8 cellular contexts compared by ENCODE assay signal in the genomic region with DNA sequence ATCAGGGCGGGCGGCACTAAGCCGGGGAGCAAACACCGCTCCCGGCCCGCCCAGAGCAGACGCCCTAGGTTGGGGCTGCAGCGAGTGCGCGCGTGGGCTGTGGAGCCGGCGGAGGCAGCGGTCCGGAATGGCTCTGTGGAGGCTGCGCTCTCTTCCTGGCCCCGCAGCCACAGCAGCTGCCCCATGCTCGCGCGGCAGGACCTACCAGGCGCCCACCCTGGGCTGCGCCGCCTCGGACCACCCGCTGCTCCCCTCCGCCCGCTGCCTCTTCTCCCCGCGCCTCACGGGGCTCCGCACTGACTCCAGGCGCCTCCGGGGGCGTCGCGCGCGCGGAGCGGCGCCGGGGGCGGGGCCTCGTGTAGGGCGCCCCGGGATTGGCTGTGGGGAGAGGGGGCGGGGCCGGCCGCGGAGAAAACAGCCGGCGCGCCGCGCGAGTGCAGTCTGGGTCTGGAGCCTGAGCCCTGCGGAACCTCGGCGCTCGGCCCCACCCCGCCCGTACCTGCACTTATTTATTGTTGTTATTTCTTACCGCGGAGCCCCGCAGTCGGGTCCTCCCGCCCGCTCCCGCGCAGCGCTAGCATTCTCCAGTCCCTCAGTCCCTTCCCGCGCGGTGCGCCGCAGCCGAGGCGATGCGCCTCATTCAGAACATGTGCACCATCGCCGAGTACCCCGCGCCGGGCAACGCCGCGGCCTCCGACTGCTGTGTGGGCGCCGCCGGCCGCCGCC. TPM values are rescaled to one million over a fixed set of nuclear protein-coding genes. Genes with fewer than 3 reads are reported as not detected.
DNase-seq lines count a peak whose midpoint lies in the region; ATAC-seq and TF ChIP-seq lines count a peak whose summit lies in the region.

A gene with protein sequence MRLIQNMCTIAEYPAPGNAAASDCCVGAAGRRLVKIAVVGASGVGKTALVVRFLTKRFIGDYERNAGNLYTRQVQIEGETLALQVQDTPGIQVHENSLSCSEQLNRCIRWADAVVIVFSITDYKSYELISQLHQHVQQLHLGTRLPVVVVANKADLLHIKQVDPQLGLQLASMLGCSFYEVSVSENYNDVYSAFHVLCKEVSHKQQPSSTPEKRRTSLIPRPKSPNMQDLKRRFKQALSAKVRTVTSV (plus strand): TSS at position 439 of the 726 bp plus-strand sequence. CDS start 191 bp downstream, at position 630.

- peaks cover 5% of the 10 kb centered on the region for H3K9me3 Mint-ChIP-seq in activated CD8-positive, alpha-beta T cell treated with anti-CD3 and anti-CD28 coated beads, Interleukin-2, amount 10 ng/mL, durations not matched to agents 7 days and 5 days (ENCODE audit: insufficient read depth)
- H3K9me3 Mint-ChIP-seq in memory B cell: peaks cover 3% of the 10 kb centered on the region

- peaks cover 37% of the 10 kb centered on the region for H3K27me3 Mint-ChIP-seq in activated CD8-positive, alpha-beta T cell treated with anti-CD3 and anti-CD28 coated beads, Interleukin-2, amount 10 ng/mL, durations not matched to agents 7 days and 5 days (ENCODE audit: low read depth)
- H3K27me3 Mint-ChIP-seq in memory B cell: peaks cover 17% of the 10 kb centered on the region

- DNase-seq in AG09309 (ENCODE audit: low read depth): no peak
- peak; percentile 58 for DNase-seq in NCI-H460 (ENCODE audit: extremely low read depth, low read depth)
- DNase-seq in activated CD8-positive, alpha-beta T cell treated with anti-CD3 and anti-CD28 coated beads, Interleukin-2, amount 10 ng/mL, durations not matched to agents 7 days and 5 days: peak; percentile 85
- peak; percentile 68 for DNase-seq in effector CD4-positive, alpha-beta T cell
- peak; percentile 80 to 86 for DNase-seq in memory B cell (ENCODE audit: low spot score in 2 of 2)
- DNase-seq in stimulated activated CD4-positive, alpha-beta T cell treated with anti-CD3 and anti-CD28 coated beads, TNF-alpha, amount 100 ng/mL, for 4 hours (ENCODE audit: low read depth in 3 of 3): peak; percentile 68 to 78 (median 72)

- H3K4me3 Mint-ChIP-seq in activated CD8-positive, alpha-beta T cell treated with anti-CD3 and anti-CD28 coated beads, Interleukin-2, amount 10 ng/mL, durations not matched to agents 7 days and 5 days: peak within 1 kb of the TSS; percentile 74
- peak within 1 kb of the TSS; percentile 84 for H3K4me3 Mint-ChIP-seq in memory B cell

- peaks cover 9% of the 10 kb centered on the region for H3K4me1 Mint-ChIP-seq in activated CD8-positive, alpha-beta T cell treated with anti-CD3 and anti-CD28 coated beads, Interleukin-2, amount 10 ng/mL, durations not matched to agents 7 days and 5 days (ENCODE audit: low read depth)
- peaks cover 4% of the 10 kb centered on the region for H3K4me1 Mint-ChIP-seq in memory B cell

- peak; percentile 99 for ATAC-seq in GM19023 (IDR thresholded peaks at IDR 0.05; ENCODE audit: unreplicated experiment)
- peak; percentile 98 for ATAC-seq in HG03175 (IDR thresholded peaks at IDR 0.05; ENCODE audit: unreplicated experiment)
- peak; percentile 99 for ATAC-seq in activated CD8-positive, alpha-beta T cell treated with anti-CD3 and anti-CD28 coated beads, Interleukin-2, amount 10 ng/mL, durations not matched to agents 7 days and 5 days
- peak; percentile 96 for ATAC-seq in memory B cell (ENCODE audit: low read depth)

- H3K4me3 ChIP-seq in AG09309 (ENCODE audit: control insufficient read depth, low read depth, low read length): peak within 1 kb of the TSS; percentile 52

- CTCF ChIA-PET in activated CD8-positive, alpha-beta T cell treated with anti-CD3 and anti-CD28 coated beads, Interleukin-2, amount 10 ng/mL, durations not matched to agents 7 days and 5 days (lab: Charles Lee): no interaction called here

- H3K36me3 Mint-ChIP-seq in activated CD8-positive, alpha-beta T cell treated with anti-CD3 and anti-CD28 coated beads, Interleukin-2, amount 10 ng/mL, durations not matched to agents 7 days and 5 days (ENCODE audit: low read depth): no peaks in the 10 kb centered on the region
- H3K36me3 Mint-ChIP-seq in memory B cell: peaks cover 4% of the 10 kb centered on the region

- no peak for TF ChIP-seq CTCF in AG09309 (IDR thresholded peaks at IDR 0.05; ENCODE audit: control insufficient read depth, insufficient read depth, low read depth, low read length, missing control alignments)

- POLR2A ChIA-PET in activated CD8-positive, alpha-beta T cell treated with anti-CD3 and anti-CD28 coated beads, Interleukin-2, amount 10 ng/mL, durations not matched to agents 7 days and 5 days (lab: Charles Lee): no interaction called here

- peak within 1 kb of the TSS; percentile 13 for H3K27ac Mint-ChIP-seq in activated CD8-positive, alpha-beta T cell treated with anti-CD3 and anti-CD28 coated beads, Interleukin-2, amount 10 ng/mL, durations not matched to agents 7 days and 5 days
- H3K27ac Mint-ChIP-seq in memory B cell: no peak within 1 kb of the TSS

RNA-seq across cellular contexts. Expression of the gene that starts here (rescaled TPM):
- 0.20 and 0.35 TPM in 2 replicates for total RNA-seq in NCI-H460 (2014; rRNA removed; shearing (Covaris generic))
- 0.60 and 0.70 TPM in 2 replicates for polyA plus RNA-seq in NCI-H460 (2014; cell fraction: nucleus; rRNA removed)
- total RNA-seq in activated CD8-positive, alpha-beta T cell treated with anti-CD3 and anti-CD28 coated beads, Interleukin-2, amount 10 ng/mL, durations not matched to agents 7 days and 5 days: under 1 TPM in 1 of 2 experiments, not detected in 1; 0.13 TPM

Comparison
In these comparisons a context has a peak if more than half of its experiments do, and no peak if none do; other contexts are left out.
1. Peak in DNase-seq in NCI-H460; RNA of the gene not detected or under 1 TPM.
2. Peak in DNase-seq and ATAC-seq in activated CD8-positive, alpha-beta T cell treated with anti-CD3 and anti-CD28 coated beads, Interleukin-2, amount 10 ng/mL, durations not matched to agents 7 days and 5 days; RNA of the gene not detected or under 1 TPM.